In genomic region chr19:11047856-11048255, GRCh38 we compare ENCODE assay signal across 25 cellular contexts. TPM values are rescaled to one million over a fixed set of nuclear protein-coding genes. Genes with fewer than 3 reads are reported as not detected.
A peak's percentile ranks its signal among the peaks of the same experiment; 100 is the strongest.
DNase-seq lines count a peak whose midpoint lies in the region; ATAC-seq and TF ChIP-seq lines count a peak whose summit lies in the region.
"Had no signal": no experiment of that assay in that cellular context is flagged by ENCODE, and none has a peak within 500 bp of the region (broad histone marks: within the 10 kb centered on the region; RNA-seq: fewer than 3 reads in every experiment).

No MANE protein-coding gene starts in this region.

- H3K4me2 ChIP-seq in DOHH2 (ENCODE audit: low read length) (peak overlapping the region; percentile 99), osteoblast (ENCODE audit: insufficient read depth, low read length) (no peak overlapping the region)
- H3K4me2 ChIP-seq: A549 had no signal

- H4K20me1 ChIP-seq in DOHH2 (ENCODE audit: control insufficient read depth, insufficient read depth, low read depth, low read length) (no peaks in the 10 kb centered on the region), osteoblast (ENCODE audit: insufficient read depth, low read length) (no peaks in the 10 kb centered on the region)

- no peak overlapping the region for H3K4me3 Mint-ChIP-seq in activated T-cell treated with anti-CD3 and anti-CD28 coated beads, Interleukin-2, amount 50 U/mL, for 24 hours
- no peak overlapping the region for H3K4me3 Mint-ChIP-seq in activated T-cell treated with anti-CD3 and anti-CD28 coated beads, Interleukin-2, amount 50 U/mL, for 72 hours
- no peak overlapping the region for H3K4me3 Mint-ChIP-seq in T-helper 17 cell

- peaks cover 100% of the 10 kb centered on the region for H3K4me1 ChIP-seq in DOHH2 (ENCODE audit: control insufficient read depth, low read length)
- H3K4me1 ChIP-seq in osteoblast (ENCODE audit: insufficient read depth, low read length): no peaks in the 10 kb centered on the region
- peaks cover 0 to 9% (median 0%) of the 10 kb centered on the region in 4 donors for H3K4me1 ChIP-seq in tibial nerve
- H3K4me1 ChIP-seq: HAP-1, testis had no signal

- H3K27me3 Mint-ChIP-seq in activated T-cell treated with anti-CD3 and anti-CD28 coated beads, Interleukin-2, amount 50 U/mL, for 24 hours: no peaks in the 10 kb centered on the region
- H3K27me3 Mint-ChIP-seq in activated T-cell treated with anti-CD3 and anti-CD28 coated beads, Interleukin-2, amount 50 U/mL, for 72 hours (ENCODE audit: low read depth): no peaks in the 10 kb centered on the region
- H3K27me3 Mint-ChIP-seq in T-helper 17 cell: no peaks in the 10 kb centered on the region
- H3K27me3 Mint-ChIP-seq: natural killer cell treated with Interleukin-12 subunit alpha and Interleukin-12 subunit beta and Interleukin-15 and Interleukin-18, amount 100 ng/mL, for 72 hours had no signal

- H3K4me3 ChIP-seq in DOHH2 (ENCODE audit: low read length) (peak overlapping the region; percentile 69), osteoblast (ENCODE audit: insufficient read depth, low read length) (no peak overlapping the region), tibial nerve (no peak overlapping the region)
- H3K4me3 ChIP-seq: A549, HAP-1, lower lobe of right lung, Peyer's patch, testis had no signal

- peak overlapping the region; percentile 78 for H3K27ac Mint-ChIP-seq in activated T-cell treated with anti-CD3 and anti-CD28 coated beads, Interleukin-2, amount 50 U/mL, for 24 hours
- H3K27ac Mint-ChIP-seq in activated T-cell treated with anti-CD3 and anti-CD28 coated beads, Interleukin-2, amount 50 U/mL, for 72 hours: no peak overlapping the region
- peak overlapping the region; percentile 94 for H3K27ac Mint-ChIP-seq in T-helper 17 cell

- peak overlapping the region; percentile 100 for H3K27ac ChIP-seq in DOHH2 (ENCODE audit: low read depth, low read length)
- no peak overlapping the region for H3K27ac ChIP-seq in osteoblast (ENCODE audit: low read depth, low read length)
- H3K27ac ChIP-seq in tibial nerve: no peak overlapping the region
- H3K27ac ChIP-seq: A549, lower lobe of right lung, Peyer's patch, testis had no signal

- no peaks in the 10 kb centered on the region for H3K9me3 Mint-ChIP-seq in activated T-cell treated with anti-CD3 and anti-CD28 coated beads, Interleukin-2, amount 50 U/mL, for 24 hours
- no peaks in the 10 kb centered on the region for H3K9me3 Mint-ChIP-seq in activated T-cell treated with anti-CD3 and anti-CD28 coated beads, Interleukin-2, amount 50 U/mL, for 72 hours
- H3K9me3 Mint-ChIP-seq: natural killer cell treated with Interleukin-12 subunit alpha and Interleukin-12 subunit beta and Interleukin-15 and Interleukin-18, amount 100 ng/mL, for 72 hours had no signal

- TF ChIP-seq CTCF in DOHH2 (IDR thresholded peaks at IDR 0.05; ENCODE audit: low read depth, low read length, poor library complexity, severe bottlenecking): no peak
- TF ChIP-seq CTCF in osteoblast (IDR thresholded peaks at IDR 0.05; ENCODE audit: extremely low read depth, low read depth, low read length): no peak
- TF ChIP-seq CTCF in tibial nerve (IDR thresholded peaks at IDR 0.05): no peak

- peaks cover 45% of the 10 kb centered on the region for H3K79me2 ChIP-seq in DOHH2 (ENCODE audit: control insufficient read depth, low read length)
- H3K79me2 ChIP-seq in osteoblast (ENCODE audit: insufficient read depth, low read length): peaks cover 6% of the 10 kb centered on the region

- TF ChIP-seq POLR2A in tibial nerve (IDR thresholded peaks at IDR 0.05): no peak

- no peak for TF ChIP-seq EP300 in tibial nerve (IDR thresholded peaks at IDR 0.05)

- peaks cover 73% of the 10 kb centered on the region for H3K36me3 Mint-ChIP-seq in activated T-cell treated with anti-CD3 and anti-CD28 coated beads, Interleukin-2, amount 50 U/mL, for 24 hours (ENCODE audit: low read depth)
- peaks cover 4 to 13% of the 10 kb centered on the region in 2 donors for H3K36me3 Mint-ChIP-seq in activated T-cell treated with anti-CD3 and anti-CD28 coated beads, Interleukin-2, amount 50 U/mL, for 72 hours (ENCODE audit: insufficient read depth in 2 of 2)
- peaks cover 6% of the 10 kb centered on the region for H3K36me3 Mint-ChIP-seq in T-helper 17 cell (ENCODE audit: low read depth)

- 90 to 92% methylated on average over 4 of the region's 4 CpGs for WGBS in tibial nerve, 2 donors

- H3K9me2 ChIP-seq in DOHH2 (replicated peaks; ENCODE audit: control insufficient read depth, low read length): no peaks in the 10 kb centered on the region

- H3K36me3 ChIP-seq in DOHH2 (ENCODE audit: control insufficient read depth, low read length): peaks cover 80% of the 10 kb centered on the region
- peaks cover 42% of the 10 kb centered on the region for H3K36me3 ChIP-seq in osteoblast (ENCODE audit: insufficient read depth, low read length)
- peaks cover 0 to 83% (median 0%) of the 10 kb centered on the region in 3 donors for H3K36me3 ChIP-seq in tibial nerve

- no peaks in the 10 kb centered on the region for H3K9me3 ChIP-seq in DOHH2 (ENCODE audit: control insufficient read depth, insufficient read depth, low read length)
- H3K9me3 ChIP-seq in T-helper 17 cell (ENCODE audit: control insufficient read depth, low read length, poor library complexity, severe bottlenecking): no peaks in the 10 kb centered on the region
- H3K9me3 ChIP-seq in osteoblast (ENCODE audit: low read depth, low read length): no peaks in the 10 kb centered on the region
- H3K9me3 ChIP-seq in tibial nerve: no peaks in the 10 kb centered on the region
- H3K9me3 ChIP-seq: A549, HAP-1, lower lobe of right lung, Peyer's patch, testis had no signal

- peaks cover 38% of the 10 kb centered on the region for H3K4me1 Mint-ChIP-seq in activated T-cell treated with anti-CD3 and anti-CD28 coated beads, Interleukin-2, amount 50 U/mL, for 24 hours (ENCODE audit: low read depth)
- peaks cover 16% of the 10 kb centered on the region for H3K4me1 Mint-ChIP-seq in activated T-cell treated with anti-CD3 and anti-CD28 coated beads, Interleukin-2, amount 50 U/mL, for 72 hours (ENCODE audit: low read depth)
- peaks cover 24% of the 10 kb centered on the region for H3K4me1 Mint-ChIP-seq in T-helper 17 cell

- H3K27me3 ChIP-seq in DOHH2 (ENCODE audit: control insufficient read depth, low read length): no peaks in the 10 kb centered on the region
- no peaks in the 10 kb centered on the region for H3K27me3 ChIP-seq in osteoblast (ENCODE audit: insufficient read depth, low read length)
- no peaks in the 10 kb centered on the region for H3K27me3 ChIP-seq in tibial nerve
- H3K27me3 ChIP-seq: Peyer's patch, testis had no signal

- DNase-seq in activated T-cell treated with anti-CD3 and anti-CD28 coated beads, Interleukin-2, amount 50 U/mL, for 24 hours: no peak
- no peak for DNase-seq in activated T-cell treated with anti-CD3 and anti-CD28 coated beads, Interleukin-2, amount 50 U/mL, for 72 hours
- DNase-seq in T-helper 17 cell: no peak
- DNase-seq in osteoblast (ENCODE audit: insufficient read length, low spot score, missing footprints): peak; percentile 51
- no peak for DNase-seq in tibial nerve (ENCODE audit: low spot score in 2 of 2)
- DNase-seq in NCI-H1436 treated with DMSO at 0.1 percent for 48 hours (lab: John Stamatoyannopoulos, UW): no peak
- DNase-seq: activated CD4-positive, alpha-beta T cell treated with anti-CD3 and anti-CD28 coated beads, Interleukin-2, amount 50 U/mL, for 4 hours; caudate nucleus; cortex of kidney; effector memory CD4-positive, alpha-beta T cell; hippocampal formation; lower lobe of right lung; midbrain; NCI-H1694; Peyer's patch; SHP77 treated with DMSO at 0.1 percent for 48 hours; small intestine; stimulated activated naive CD4-positive, alpha-beta T cell; testis had no signal

- no peak for ATAC-seq in activated T-cell treated with anti-CD3 and anti-CD28 coated beads, Interleukin-2, amount 50 U/mL, for 72 hours (replicated peaks in 1 of 2)
- ATAC-seq in T-helper 17 cell (no peak), HG02623 (IDR thresholded peaks at IDR 0.05; ENCODE audit: unreplicated experiment) (no peak)
- ATAC-seq: A549; HepG2; lower lobe of right lung; natural killer cell treated with Interleukin-12 subunit alpha and Interleukin-12 subunit beta and Interleukin-15 and Interleukin-18, amount 100 ng/mL, for 72 hours had no signal

- no peak overlapping the region for H2AFZ ChIP-seq in osteoblast (ENCODE audit: low read length)

- peaks cover 68% of the 10 kb centered on the region for H3F3A ChIP-seq in DOHH2 (ENCODE audit: control insufficient read depth, insufficient read depth)

RNA-seq across cellular contexts. Expression of gene LDLR, which starts 41.4 kb away (rescaled TPM):
- total RNA-seq in activated T-cell treated with anti-CD3 and anti-CD28 coated beads, Interleukin-2, amount 50 U/mL, for 72 hours: 10 to 100 TPM; 23.3 to 31.0 TPM
- total RNA-seq in T-helper 17 cell: 100 to 1,000 TPM in 1 of 2 donors, 10 to 100 TPM in 1; 98.2 to 139 TPM
- total RNA-seq in osteoblast: 313 and 326 TPM in 2 replicates
- total RNA-seq in tibial nerve: 10 to 100 TPM; 22.6 to 45.6 (median 35.7) TPM
